In the genomic region with DNA sequence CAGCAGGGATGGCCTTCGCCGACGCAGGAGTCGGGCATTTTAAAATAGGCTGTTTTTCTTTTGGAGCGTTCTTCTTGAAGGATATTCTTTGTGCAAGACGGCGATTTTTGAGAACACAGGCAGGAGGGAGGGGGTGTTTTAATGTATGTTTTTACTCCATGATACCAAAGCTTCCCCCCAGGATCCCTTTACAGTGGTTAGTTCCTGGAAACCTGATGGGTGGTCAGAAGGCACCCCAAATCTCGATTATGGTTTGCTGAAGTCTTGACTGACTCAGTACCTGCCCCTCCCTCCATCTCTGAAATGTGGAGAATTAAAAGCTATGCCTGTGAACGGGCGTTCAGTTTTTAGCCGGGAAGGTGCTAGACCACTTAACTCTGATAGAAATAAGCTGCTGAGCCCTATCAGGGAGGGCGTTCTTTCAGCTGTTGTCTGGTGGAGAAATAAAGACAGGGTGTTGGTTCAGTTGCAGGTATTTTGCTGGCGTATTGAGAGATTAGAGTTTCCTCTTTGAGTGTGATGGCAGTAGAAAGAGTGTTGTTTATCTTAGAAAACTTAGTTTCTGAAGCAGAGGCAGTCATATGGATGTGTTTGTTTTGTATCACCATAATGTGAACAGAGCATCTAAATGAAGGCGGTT, we compare ENCODE assay signal across 1 cellular context.
TF ChIP-seq lines count a peak whose summit lies in the region.

No MANE protein-coding gene starts in this region.

TF ChIP-seq in H1, 55 proteins besides CTCF, POLR2A, EP300 and RAD21:
- no peak for TF ChIP-seq TAF1 (IDR thresholded peaks at IDR 0.05; ENCODE audit: low read depth, low read length)
- TF ChIP-seq CREB1 (IDR thresholded peaks at IDR 0.05), result no peak
- TF ChIP-seq, protein P1, sequence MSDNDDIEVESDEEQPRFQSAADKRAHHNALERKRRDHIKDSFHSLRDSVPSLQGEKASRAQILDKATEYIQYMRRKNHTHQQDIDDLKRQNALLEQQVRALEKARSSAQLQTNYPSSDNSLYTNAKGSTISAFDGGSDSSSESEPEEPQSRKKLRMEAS (IDR thresholded peaks at IDR 0.05), result no peak
- no peak for TF ChIP-seq NRF1 (IDR thresholded peaks at IDR 0.05; ENCODE audit: low read depth, low read length)
- TF ChIP-seq ASH2L (IDR thresholded peaks at IDR 0.05; ENCODE audit: low read length), result no peak
- no peak for TF ChIP-seq CBX8 (IDR thresholded peaks at IDR 0.05; ENCODE audit: borderline replicate concordance, low read depth, low read length)
- no peak for TF ChIP-seq CHD2 (IDR thresholded peaks at IDR 0.05; ENCODE audit: low read length)
- TF ChIP-seq PHF8 (conservative IDR thresholded peaks at IDR 0.05; ENCODE audit: low read depth, low read length), result no peak
- no peak for TF ChIP-seq BCL11A (IDR thresholded peaks at IDR 0.05; ENCODE audit: low read depth in 2 of 2, low read length in 2 of 2)
- TF ChIP-seq SUZ12 (IDR thresholded peaks at IDR 0.05; ENCODE audit: low read length), result no peak
- no peak for TF ChIP-seq TEAD4 (IDR thresholded peaks at IDR 0.05; ENCODE audit: low read depth, low read length)
- TF ChIP-seq RBBP5 (IDR thresholded peaks at IDR 0.05; ENCODE audit: borderline replicate concordance, low read depth, low read length), result no peak
- TF ChIP-seq CHD1 (IDR thresholded peaks at IDR 0.05; ENCODE audit: low read depth, low read length), result no peak
- no peak for TF ChIP-seq ATF3 (IDR thresholded peaks at IDR 0.05; ENCODE audit: insufficient read depth, low read depth, low read length)
- TF ChIP-seq CHD7 (IDR thresholded peaks at IDR 0.05; ENCODE audit: insufficient replicate concordance, low read length), result no peak
- no peak for TF ChIP-seq YY1 (IDR thresholded peaks at IDR 0.05; ENCODE audit: low read depth, low read length)
- TF ChIP-seq E2F6 (IDR thresholded peaks at IDR 0.05), result no peak
